8 cellular contexts compared by ENCODE assay signal in genomic region chr10:16436758-16437539, GRCh38. TPM values are rescaled to one million over a fixed set of nuclear protein-coding genes. Genes with fewer than 3 reads are reported as not detected.
DNase-seq lines count a peak whose midpoint lies in the region; ATAC-seq and TF ChIP-seq lines count a peak whose summit lies in the region.

PTER (plus strand) TSS chr10:16437010; CDS start chr10:16484385, 47,375 bp downstream.

- no peaks in the 10 kb centered on the region for H3K9me2 ChIP-seq in SU-DHL-6 (replicated peaks; ENCODE audit: insufficient read depth, low read length)

- TF ChIP-seq EP300 in transverse colon (IDR thresholded peaks at IDR 0.05; ENCODE audit: low read depth) = no peak

- peak within 1 kb of the TSS; percentile 57 for H3K4ac ChIP-seq in trophoblast cell (ENCODE audit: low read depth, low read length)

- in situ Hi-C loops in transverse colon (cut with MboI; ENCODE audit: low pct_ligation_motif_present in 1 of 4, low pct_unique_long_range_greater_than_20kb in 1 of 4, low sequenced_read_pairs in 3 of 4) = no loop called here

- peaks cover 19% of the 10 kb centered on the region for H3K27me3 Mint-ChIP-seq in activated naive CD8-positive, alpha-beta T cell treated with anti-CD3 and anti-CD28 coated beads, Interleukin-2, amount 10 ng/mL, durations not matched to agents 7 days and 5 days

- H3K79me1 ChIP-seq in trophoblast cell (ENCODE audit: low read length) = peaks cover 3% of the 10 kb centered on the region

- peaks cover 4% of the 10 kb centered on the region; the same call in 1 of the 2 replicates for H4K20me1 ChIP-seq in SU-DHL-6 (ENCODE audit: low read depth, low read length)

- peak within 1 kb of the TSS; percentile 80 for H3K14ac ChIP-seq in trophoblast cell (ENCODE audit: low read length)

- H3K79me2 ChIP-seq in SU-DHL-6 (ENCODE audit: insufficient read depth, low read length) = peaks cover 50% of the 10 kb centered on the region
- peaks cover 2% of the 10 kb centered on the region for H3K79me2 ChIP-seq in trophoblast cell (ENCODE audit: control insufficient read depth, insufficient read depth, low read length, poor library complexity)

- no CpG with 5 or more reads among the region's 49 CpGs for WGBS in trophoblast cell (ENCODE audit: extremely low coverage, insufficient coverage, insufficient read length)
- WGBS in transverse colon (ENCODE audit: low coverage in 1 of 2), 2 donors = 4 to 13% methylated on average over 12 to 49 of the region's 49 CpGs

- POLR2A ChIA-PET in activated naive CD8-positive, alpha-beta T cell treated with anti-CD3 and anti-CD28 coated beads, Interleukin-2, amount 10 ng/mL, durations not matched to agents 7 days and 5 days (lab: Charles Lee) = interaction anchor here (1.0 to 1.3 kb wide), 3 partner anchors 381 to 793 kb away, joined by 3 to 5 read pairs (median 4); partner anchors contain the start of genes MINDY3 and RSU1

- H2BK120ac ChIP-seq in trophoblast cell (ENCODE audit: insufficient read depth, low read length, poor library complexity) = peak within 1 kb of the TSS; percentile 57

- H2AK5ac ChIP-seq in trophoblast cell (ENCODE audit: low read length) = no peak within 1 kb of the TSS

- H3K4me1 Mint-ChIP-seq in activated naive CD8-positive, alpha-beta T cell treated with anti-CD3 and anti-CD28 coated beads, Interleukin-2, amount 10 ng/mL, durations not matched to agents 7 days and 5 days = peaks cover 34% of the 10 kb centered on the region

- H3K9ac ChIP-seq in SU-DHL-6 (ENCODE audit: low read length) (peak within 1 kb of the TSS; percentile 84), trophoblast cell (ENCODE audit: low read length) (peak within 1 kb of the TSS; percentile 64)

- H3K27ac Mint-ChIP-seq in activated naive CD8-positive, alpha-beta T cell treated with anti-CD3 and anti-CD28 coated beads, Interleukin-2, amount 10 ng/mL, durations not matched to agents 7 days and 5 days = peak within 1 kb of the TSS; percentile 94

- H3K27ac ChIP-seq in SU-DHL-6 (ENCODE audit: low read depth, low read length) (peak within 1 kb of the TSS; percentile 62), trophoblast cell (ENCODE audit: low read depth, low read length) (peak within 1 kb of the TSS; percentile 42), transverse colon (peak within 1 kb of the TSS; percentile 85 to 89 (median 87))

- H4K8ac ChIP-seq in trophoblast cell (ENCODE audit: low read depth, low read length) = peak within 1 kb of the TSS; percentile 96

- H3K18ac ChIP-seq in trophoblast cell (ENCODE audit: low read length) = peak within 1 kb of the TSS; percentile 93

- intact Hi-C loops in Right ventricle myocardium inferior (cut with DNase I) = loop anchor here (10.0 kb wide), 1 partner anchor 378 kb away; the partner anchor contains the start of gene RSU1
- intact Hi-C loops in transverse colon (cut with DNase I; ENCODE audit: low total_unique reads) = no loop called here

- no peak within 1 kb of the TSS for H2BK12ac ChIP-seq in trophoblast cell (ENCODE audit: low read length)

- H3K36me3 ChIP-seq in SU-DHL-6 (ENCODE audit: low read length) (0 out of 2 replicates have a peak, but pooled peaks cover 3% of the 10 kb centered on the region), trophoblast cell (ENCODE audit: control insufficient read depth in 1 of 2, insufficient read depth in 2 of 2, low read length in 2 of 2) (no peaks in the 10 kb centered on the region), transverse colon (no peaks in the 10 kb centered on the region)

- peak within 1 kb of the TSS; percentile 97 for H2AFZ ChIP-seq in SU-DHL-6 (ENCODE audit: low read depth, low read length, severe bottlenecking)
- H2AFZ ChIP-seq in trophoblast cell (ENCODE audit: insufficient read depth, low read length, poor library complexity) = peak within 1 kb of the TSS; percentile 83

- no peaks in the 10 kb centered on the region for H3K9me3 Mint-ChIP-seq in activated naive CD8-positive, alpha-beta T cell treated with anti-CD3 and anti-CD28 coated beads, Interleukin-2, amount 10 ng/mL, durations not matched to agents 7 days and 5 days

- H4K91ac ChIP-seq in trophoblast cell (ENCODE audit: low read depth, low read length) = peak within 1 kb of the TSS; percentile 79

- peaks cover 18% of the 10 kb centered on the region for H3K36me3 Mint-ChIP-seq in activated naive CD8-positive, alpha-beta T cell treated with anti-CD3 and anti-CD28 coated beads, Interleukin-2, amount 10 ng/mL, durations not matched to agents 7 days and 5 days

- peak within 1 kb of the TSS; percentile 75 for H4K12ac ChIP-seq in trophoblast cell (ENCODE audit: low read depth, low read length)

- TF ChIP-seq POLR2A in transverse colon (IDR thresholded peaks at IDR 0.05) = peak; percentile 90

- H3K27me3 ChIP-seq in SU-DHL-6 (ENCODE audit: low read length) (no peaks in the 10 kb centered on the region), trophoblast cell (ENCODE audit: insufficient read depth, low read length) (no peaks in the 10 kb centered on the region), transverse colon (no peaks in the 10 kb centered on the region)

- ATAC-seq in HG02610 (IDR thresholded peaks at IDR 0.05; ENCODE audit: unreplicated experiment) (peak; percentile 99), Right ventricle myocardium inferior (peak; percentile 100)
- ATAC-seq in activated naive CD8-positive, alpha-beta T cell treated with anti-CD3 and anti-CD28 coated beads, Interleukin-2, amount 10 ng/mL, durations not matched to agents 7 days and 5 days (ENCODE audit: low read depth) = peak; percentile 97

- peak within 1 kb of the TSS; percentile 95 for H3K4me2 ChIP-seq in SU-DHL-6 (ENCODE audit: low read depth, low read length, poor library complexity, severe bottlenecking)
- H3K4me2 ChIP-seq in trophoblast cell (ENCODE audit: low read length) = peak within 1 kb of the TSS; percentile 57

- DNase-seq in GM10266 (ENCODE audit: extremely low spot score) (peak; percentile 89), NCI-H1092 treated with DMSO at 0.1 percent for 48 hours (lab: John Stamatoyannopoulos, UW) (peak; percentile 91), Right ventricle myocardium inferior (ENCODE audit: missing footprints) (peak; percentile 99), trophoblast cell (peak; percentile 97 to 98), transverse colon (peak; percentile 99)
- peak; percentile 98 for DNase-seq in activated naive CD8-positive, alpha-beta T cell treated with anti-CD3 and anti-CD28 coated beads, Interleukin-2, amount 10 ng/mL, durations not matched to agents 7 days and 5 days

- H3F3A ChIP-seq in SU-DHL-6 (ENCODE audit: insufficient read depth) = no peaks in the 10 kb centered on the region; the same call in 1 of the 2 replicates

- no peak for TF ChIP-seq CTCF in GM10266 (IDR thresholded peaks at IDR 0.05; ENCODE audit: control insufficient read depth, insufficient read depth, low read depth, missing control alignments)
- no peak for TF ChIP-seq CTCF in SU-DHL-6 (IDR thresholded peaks at IDR 0.05; ENCODE audit: insufficient read depth, low read length, poor library complexity, severe bottlenecking)
- TF ChIP-seq CTCF in transverse colon (IDR thresholded peaks at IDR 0.05) = no peak

- H3K4me1 ChIP-seq in trophoblast cell (ENCODE audit: control insufficient read depth in 1 of 2, insufficient read depth in 2 of 2, low read length in 2 of 2) = peaks cover 12 to 13% of the 10 kb centered on the region in 2 experiments
- peaks cover 4 to 41% (median 19%) of the 10 kb centered on the region in 4 donors for H3K4me1 ChIP-seq in transverse colon

- no peaks in the 10 kb centered on the region for H3K9me3 ChIP-seq in SU-DHL-6 (ENCODE audit: insufficient read depth, low read length)
- no peaks in the 10 kb centered on the region for H3K9me3 ChIP-seq in trophoblast cell (ENCODE audit: insufficient read depth, low read depth, low read length)
- H3K9me3 ChIP-seq in transverse colon = no peaks in the 10 kb centered on the region

- H3K4me3 Mint-ChIP-seq in activated naive CD8-positive, alpha-beta T cell treated with anti-CD3 and anti-CD28 coated beads, Interleukin-2, amount 10 ng/mL, durations not matched to agents 7 days and 5 days = peak within 1 kb of the TSS; percentile 91

- H3K4me3 ChIP-seq in SU-DHL-6 (ENCODE audit: insufficient read depth, low read length, poor library complexity, severe bottlenecking) (peak within 1 kb of the TSS; percentile 79), trophoblast cell (ENCODE audit: low read depth, low read length) (peak within 1 kb of the TSS; percentile 67), transverse colon (peak within 1 kb of the TSS; percentile 53 to 78 (median 56))

- H2BK5ac ChIP-seq in trophoblast cell (ENCODE audit: low read depth, low read length, poor library complexity) = peak within 1 kb of the TSS; percentile 38

- H3K23ac ChIP-seq in trophoblast cell (ENCODE audit: low read length) = no peak within 1 kb of the TSS

RNA-seq across cellular contexts. Expression of gene PTER, which starts in this region (rescaled TPM):
- total RNA-seq in activated naive CD8-positive, alpha-beta T cell treated with anti-CD3 and anti-CD28 coated beads, Interleukin-2, amount 10 ng/mL, durations not matched to agents 7 days and 5 days = 10 to 100 TPM; 19.8 to 21.3 TPM
- total RNA-seq in Right ventricle myocardium inferior = 23.0 TPM
- polyA plus RNA-seq in trophoblast cell (2013) = 9.6 and 10.1 TPM in 2 replicates
- total RNA-seq in transverse colon = 10 to 100 TPM; 14.3 to 23.2 (median 19.1) TPM

Comparison
In these comparisons a context has a peak if more than half of its experiments do, and no peak if none do; other contexts are left out.
1. Peak in every context shown above with its lines: DNase-seq, ATAC-seq, H3K4me3 ChIP-seq and H3K27ac ChIP-seq.